ENCODE assay signal across 8 cellular contexts in genomic region chr19:1239420-1239795, GRCh38. TPM values are rescaled to one million over a fixed set of nuclear protein-coding genes. Genes with fewer than 3 reads are reported as not detected.
A peak's percentile ranks its signal among the peaks of the same experiment; 100 is the strongest.
DNase-seq lines count a peak whose midpoint lies in the region; ATAC-seq and TF ChIP-seq lines count a peak whose summit lies in the region.

No MANE protein-coding gene starts in this region.

- H3K27ac Mint-ChIP-seq in activated naive CD8-positive, alpha-beta T cell treated with anti-CD3 and anti-CD28 coated beads, Interleukin-2, amount 10 ng/mL, durations not matched to agents 7 days and 5 days = peak overlapping the region; percentile 24

- H3K4me3 ChIP-seq in mesendoderm (ENCODE audit: low read length) = no peak overlapping the region
- no peak overlapping the region for H3K4me3 ChIP-seq in thoracic aorta

- H3K36me3 ChIP-seq in mesendoderm (ENCODE audit: control insufficient read depth, insufficient read depth, low read length) (no peaks in the 10 kb centered on the region), thoracic aorta (no peaks in the 10 kb centered on the region)

- no peak overlapping the region for H2BK120ac ChIP-seq in mesendoderm (ENCODE audit: low read depth, low read length)

- no peak overlapping the region for H3K18ac ChIP-seq in mesendoderm (ENCODE audit: low read length)

- peak overlapping the region; percentile 39 for H3K4me3 Mint-ChIP-seq in activated naive CD8-positive, alpha-beta T cell treated with anti-CD3 and anti-CD28 coated beads, Interleukin-2, amount 10 ng/mL, durations not matched to agents 7 days and 5 days

- peak overlapping the region; percentile 77 for H3K56ac ChIP-seq in mesendoderm (ENCODE audit: low read length)

- H3K4me2 ChIP-seq in mesendoderm (ENCODE audit: low read length) = no peak overlapping the region

- no peaks in the 10 kb centered on the region for H3K9me3 ChIP-seq in thoracic aorta

- peaks cover 22% of the 10 kb centered on the region for H3K4me1 Mint-ChIP-seq in activated naive CD8-positive, alpha-beta T cell treated with anti-CD3 and anti-CD28 coated beads, Interleukin-2, amount 10 ng/mL, durations not matched to agents 7 days and 5 days

- no peak overlapping the region for H2BK15ac ChIP-seq in mesendoderm (replicated peaks; ENCODE audit: low read depth)

- H3K36me3 Mint-ChIP-seq in activated naive CD8-positive, alpha-beta T cell treated with anti-CD3 and anti-CD28 coated beads, Interleukin-2, amount 10 ng/mL, durations not matched to agents 7 days and 5 days = no peaks in the 10 kb centered on the region

- POLR2A ChIA-PET in activated naive CD8-positive, alpha-beta T cell treated with anti-CD3 and anti-CD28 coated beads, Interleukin-2, amount 10 ng/mL, durations not matched to agents 7 days and 5 days (lab: Charles Lee) = interaction anchor here (1.2 kb wide), 1 partner anchor 36 kb away, joined by 3 read pairs; the partner anchor contains the start of gene FAM174C

- H3K23ac ChIP-seq in mesendoderm (ENCODE audit: low read length) = no peak overlapping the region

- H3K79me2 ChIP-seq in mesendoderm (ENCODE audit: control insufficient read depth, insufficient read depth, low read length) = peaks cover 5% of the 10 kb centered on the region

- ATAC-seq in activated naive CD8-positive, alpha-beta T cell treated with anti-CD3 and anti-CD28 coated beads, Interleukin-2, amount 10 ng/mL, durations not matched to agents 7 days and 5 days (ENCODE audit: low read depth) = no peak
- ATAC-seq in thoracic aorta (ENCODE audit: insufficient number of reproducible peaks, low FRiP score, low read depth) (no peak), GM21529 (IDR thresholded peaks at IDR 0.05; ENCODE audit: unreplicated experiment) (no peak)

- H3K4me1 ChIP-seq in mesendoderm (ENCODE audit: control insufficient read depth, low read depth, low read length) (no peaks in the 10 kb centered on the region), thoracic aorta (ENCODE audit: control insufficient read depth in 1 of 2, low read depth in 2 of 2) (peaks cover 40 to 62% of the 10 kb centered on the region in 2 donors)

- H3K27me3 ChIP-seq in mesendoderm (ENCODE audit: insufficient read depth, low read length, poor library complexity) (no peaks in the 10 kb centered on the region), thoracic aorta (replicated peaks; ENCODE audit: insufficient read depth) (no peaks in the 10 kb centered on the region)

- no peak overlapping the region for H3K4ac ChIP-seq in mesendoderm (ENCODE audit: low read depth, low read length)

- no peak overlapping the region for H2AK5ac ChIP-seq in mesendoderm (ENCODE audit: low read length)

- no peak overlapping the region for H4K8ac ChIP-seq in mesendoderm (ENCODE audit: low read depth, low read length)

- H3K27ac ChIP-seq in mesendoderm (ENCODE audit: low read depth, low read length) (no peak overlapping the region), thoracic aorta (peak overlapping the region; percentile 78 to 89)

- no peak for TF ChIP-seq CTCF in thoracic aorta (IDR thresholded peaks at IDR 0.05)

- H3K79me1 ChIP-seq in mesendoderm (ENCODE audit: low read length) = peaks cover 5% of the 10 kb centered on the region

- no peaks in the 10 kb centered on the region for H3K9me3 Mint-ChIP-seq in activated naive CD8-positive, alpha-beta T cell treated with anti-CD3 and anti-CD28 coated beads, Interleukin-2, amount 10 ng/mL, durations not matched to agents 7 days and 5 days

- H3K9ac ChIP-seq in mesendoderm (ENCODE audit: low read length) = no peak overlapping the region

- no CpG with 5 or more reads among the region's 11 CpGs for WGBS in mesendoderm (ENCODE audit: extremely low coverage, insufficient coverage, low lambda C conversion rate)

- H4K5ac ChIP-seq in mesendoderm (ENCODE audit: low read length) = no peak overlapping the region

- peaks cover 18% of the 10 kb centered on the region for H3K27me3 Mint-ChIP-seq in activated naive CD8-positive, alpha-beta T cell treated with anti-CD3 and anti-CD28 coated beads, Interleukin-2, amount 10 ng/mL, durations not matched to agents 7 days and 5 days

- H2BK5ac ChIP-seq in mesendoderm (ENCODE audit: low read length) = no peak overlapping the region

- peak; percentile 32 for DNase-seq in activated CD8-positive, alpha-beta memory T cell treated with anti-CD3 and anti-CD28 coated beads, Interleukin-2, amount 50 U/mL, for 4 hours
- no peak for DNase-seq in activated CD8-positive, alpha-beta memory T cell treated with anti-CD3 and anti-CD28 coated beads for 24 hours
- no peak for DNase-seq in activated naive CD8-positive, alpha-beta T cell treated with anti-CD3 and anti-CD28 coated beads, Interleukin-2, amount 10 ng/mL, durations not matched to agents 7 days and 5 days
- DNase-seq in mesendoderm (no peak), thoracic aorta (ENCODE audit: low spot score) (no peak), activated gamma-delta T cell treated with Interleukin-2 at 50 U/mL for 16 hours (no peak), NCI-H524 (lab: John Stamatoyannopoulos, UW) (no peak)

RNA-seq across cellular contexts. Expression of gene CBARP, which starts 1.6 kb away (rescaled TPM):
- under 1 TPM; 0.14 to 0.17 TPM for total RNA-seq in activated naive CD8-positive, alpha-beta T cell treated with anti-CD3 and anti-CD28 coated beads, Interleukin-2, amount 10 ng/mL, durations not matched to agents 7 days and 5 days
- 3.2 TPM for polyA plus RNA-seq in mesendoderm (2013, experiment 1 of 2)
- 3.5 TPM for polyA plus RNA-seq in mesendoderm (2013, experiment 2 of 2)
- total RNA-seq in thoracic aorta = 1 to 10 TPM in 1 of 2 donors, under 1 TPM in 1; 0.27 to 1.9 TPM

RNA-seq across cellular contexts. Expression of gene ATP5F1D, which starts 2.1 kb away (rescaled TPM):
- total RNA-seq in activated naive CD8-positive, alpha-beta T cell treated with anti-CD3 and anti-CD28 coated beads, Interleukin-2, amount 10 ng/mL, durations not matched to agents 7 days and 5 days = 100 to 1,000 TPM; 157 to 161 TPM
- 127 TPM for polyA plus RNA-seq in mesendoderm (2013, experiment 1 of 2)
- 122 TPM for polyA plus RNA-seq in mesendoderm (2013, experiment 2 of 2)
- 10 to 100 TPM; 40.4 to 45.1 TPM for total RNA-seq in thoracic aorta

RNA-seq across cellular contexts. Expression of gene MIDN, which starts 9.0 kb away (rescaled TPM):
- total RNA-seq in activated naive CD8-positive, alpha-beta T cell treated with anti-CD3 and anti-CD28 coated beads, Interleukin-2, amount 10 ng/mL, durations not matched to agents 7 days and 5 days = 10 to 100 TPM; 75.2 to 80.7 TPM
- 133 TPM for polyA plus RNA-seq in mesendoderm (2013, experiment 1 of 2)
- polyA plus RNA-seq in mesendoderm (2013, experiment 2 of 2) = 131 TPM
- 100 to 1,000 TPM in 1 of 2 donors, 10 to 100 TPM in 1; 80.1 to 124 TPM for total RNA-seq in thoracic aorta

RNA-seq across cellular contexts. Expression of gene CIRBP, which starts 29.7 kb away (rescaled TPM):
- 100 to 1,000 TPM; 327 to 342 TPM for total RNA-seq in activated naive CD8-positive, alpha-beta T cell treated with anti-CD3 and anti-CD28 coated beads, Interleukin-2, amount 10 ng/mL, durations not matched to agents 7 days and 5 days
- polyA plus RNA-seq in mesendoderm (2013, experiment 1 of 2) = 93.3 TPM
- polyA plus RNA-seq in mesendoderm (2013, experiment 2 of 2) = 93.6 TPM
- 100 to 1,000 TPM; 492 to 644 TPM for total RNA-seq in thoracic aorta

RNA-seq across cellular contexts. Expression of gene STK11, which starts 33.8 kb away (rescaled TPM):
- 10 to 100 TPM; 87.1 to 87.2 TPM for total RNA-seq in activated naive CD8-positive, alpha-beta T cell treated with anti-CD3 and anti-CD28 coated beads, Interleukin-2, amount 10 ng/mL, durations not matched to agents 7 days and 5 days
- polyA plus RNA-seq in mesendoderm (2013, experiment 1 of 2) = 33.8 TPM
- 34.4 TPM for polyA plus RNA-seq in mesendoderm (2013, experiment 2 of 2)
- total RNA-seq in thoracic aorta = 10 to 100 TPM; 60.2 to 70.0 TPM
